Comparison of ENCODE assay signal across 8 cellular contexts in the genomic region with DNA sequence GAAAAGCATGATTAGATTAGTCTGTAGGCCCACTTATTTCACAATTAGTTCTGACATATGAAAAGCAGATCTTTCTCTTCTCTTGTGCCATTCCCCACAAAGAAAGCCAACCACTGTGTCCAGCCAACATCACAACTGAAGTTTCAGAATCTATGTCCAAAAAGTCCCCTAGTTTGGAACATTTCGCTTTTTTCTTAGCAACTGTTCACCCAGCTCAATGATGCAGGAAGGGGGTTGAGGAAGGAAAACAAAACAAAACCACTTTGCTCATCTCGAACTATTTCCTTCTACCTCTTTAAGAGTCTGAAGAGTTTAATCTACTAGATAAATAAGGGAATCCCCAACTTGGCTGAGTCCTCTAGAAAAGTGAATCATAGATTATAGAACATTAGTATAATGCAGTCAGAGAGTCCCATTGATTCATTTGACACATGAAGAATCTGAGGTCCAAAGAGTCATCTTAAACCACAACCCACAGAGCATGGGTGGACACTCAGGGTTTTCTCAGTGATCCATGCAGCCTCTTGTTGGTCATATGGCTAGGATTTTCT.
DNase-seq lines count a peak whose midpoint lies in the region; ATAC-seq and TF ChIP-seq lines count a peak whose summit lies in the region.

No MANE protein-coding gene starts in this region.

- H3K27ac ChIP-seq in neural progenitor cell, result no peak overlapping the region

- no peaks in the 10 kb centered on the region for H4K20me1 ChIP-seq in neural progenitor cell (ENCODE audit: low read depth)

- H3K9me3 Mint-ChIP-seq in activated CD4-positive, alpha-beta T cell treated with anti-CD3 and anti-CD28 coated beads, Interleukin-2, amount 10 ng/mL, durations not matched to agents 24 days and 14 days, result no peaks in the 10 kb centered on the region
- H3K9me3 Mint-ChIP-seq in neural progenitor cell, result no peaks in the 10 kb centered on the region

- H3K36me3 Mint-ChIP-seq in activated CD4-positive, alpha-beta T cell treated with anti-CD3 and anti-CD28 coated beads, Interleukin-2, amount 10 ng/mL, durations not matched to agents 24 days and 14 days (ENCODE audit: low read depth), result peaks cover 35% of the 10 kb centered on the region
- peaks cover 29% of the 10 kb centered on the region for H3K36me3 Mint-ChIP-seq in neural progenitor cell

- H3K36me3 ChIP-seq in neural progenitor cell, result no peaks in the 10 kb centered on the region

- peak overlapping the region; percentile 82 for H3K4me3 Mint-ChIP-seq in activated CD4-positive, alpha-beta T cell treated with anti-CD3 and anti-CD28 coated beads, Interleukin-2, amount 10 ng/mL, durations not matched to agents 24 days and 14 days
- H3K4me3 Mint-ChIP-seq in neural progenitor cell, result no peak overlapping the region

- peak; percentile 81 for DNase-seq in AG10803 (ENCODE audit: low read depth)
- peak; percentile 76 for DNase-seq in activated CD4-positive, alpha-beta T cell treated with anti-CD3 and anti-CD28 coated beads, Interleukin-2, amount 10 ng/mL, durations not matched to agents 24 days and 14 days
- DNase-seq in glomerular visceral epithelial cell (ENCODE audit: extremely low spot score), result peak; percentile 87
- DNase-seq in superior temporal gyrus (ENCODE audit: extremely low spot score), result peak; percentile 47
- no peak for DNase-seq in GM19240 (ENCODE audit: insufficient read length, low spot score)
- DNase-seq in neural progenitor cell (ENCODE audit: low spot score), result no peak

- ATAC-seq in GM19043 (IDR thresholded peaks at IDR 0.05; ENCODE audit: low read depth, unreplicated experiment) (peak; percentile 42), HG03139 (IDR thresholded peaks at IDR 0.05; ENCODE audit: unreplicated experiment) (peak; percentile 40)

- no peaks in the 10 kb centered on the region for H3K79me2 ChIP-seq in neural progenitor cell (ENCODE audit: low read depth)

- peaks cover 59% of the 10 kb centered on the region for H3K4me1 Mint-ChIP-seq in activated CD4-positive, alpha-beta T cell treated with anti-CD3 and anti-CD28 coated beads, Interleukin-2, amount 10 ng/mL, durations not matched to agents 24 days and 14 days
- peaks cover 2% of the 10 kb centered on the region for H3K4me1 Mint-ChIP-seq in neural progenitor cell

- intact Hi-C loops in activated CD4-positive, alpha-beta T cell treated with anti-CD3 and anti-CD28 coated beads, Interleukin-2, amount 10 ng/mL, durations not matched to agents 24 days and 14 days (cut with micrococcal nuclease), result loop anchor here (1.0 to 10.0 kb wide), 16 partner anchors 23 to 1160 kb away; partner anchors contain the start of gene IL12RB2

- H3K4me1 ChIP-seq in neural progenitor cell, result no peaks in the 10 kb centered on the region

- H3K9ac ChIP-seq in neural progenitor cell, result no peak overlapping the region

- no peak overlapping the region for H2AFZ ChIP-seq in neural progenitor cell (replicated peaks)

- H3K4me3 ChIP-seq in AG10803 (ENCODE audit: low read length), result no peak overlapping the region
- no peak overlapping the region for H3K4me3 ChIP-seq in neural progenitor cell

- H3F3A ChIP-seq in neural progenitor cell (ENCODE audit: low read depth), result no peaks in the 10 kb centered on the region

- H3K27me3 Mint-ChIP-seq in activated CD4-positive, alpha-beta T cell treated with anti-CD3 and anti-CD28 coated beads, Interleukin-2, amount 10 ng/mL, durations not matched to agents 24 days and 14 days, result no peaks in the 10 kb centered on the region
- peaks cover 2% of the 10 kb centered on the region for H3K27me3 Mint-ChIP-seq in neural progenitor cell (ENCODE audit: insufficient read depth, low read depth)

- TF ChIP-seq CTCF in AG10803 (conservative IDR thresholded peaks at IDR 0.05; ENCODE audit: low read length) (no peak), neural progenitor cell (IDR thresholded peaks at IDR 0.05) (no peak)

- H3K27ac Mint-ChIP-seq in activated CD4-positive, alpha-beta T cell treated with anti-CD3 and anti-CD28 coated beads, Interleukin-2, amount 10 ng/mL, durations not matched to agents 24 days and 14 days, result peak overlapping the region; percentile 94
- H3K27ac Mint-ChIP-seq in neural progenitor cell, result no peak overlapping the region

- no peak overlapping the region for H3K4me2 ChIP-seq in neural progenitor cell

- no peaks in the 10 kb centered on the region for H3K27me3 ChIP-seq in neural progenitor cell

- no peaks in the 10 kb centered on the region for H3K9me3 ChIP-seq in neural progenitor cell (ENCODE audit: low read depth)

Comparison
In these comparisons a context has a peak if more than half of its experiments do, and no peak if none do; other contexts are left out.
1. DNase-seq: peak in AG10803 (single experiment), activated CD4-positive, alpha-beta T cell treated with anti-CD3 and anti-CD28 coated beads, Interleukin-2, amount 10 ng/mL, durations not matched to agents 24 days and 14 days (single experiment), glomerular visceral epithelial cell (single experiment) and superior temporal gyrus (single experiment); none in GM19240 (single experiment) and neural progenitor cell (single experiment).